Comparison of ENCODE assay signal across 34 cellular contexts in the genomic region with DNA sequence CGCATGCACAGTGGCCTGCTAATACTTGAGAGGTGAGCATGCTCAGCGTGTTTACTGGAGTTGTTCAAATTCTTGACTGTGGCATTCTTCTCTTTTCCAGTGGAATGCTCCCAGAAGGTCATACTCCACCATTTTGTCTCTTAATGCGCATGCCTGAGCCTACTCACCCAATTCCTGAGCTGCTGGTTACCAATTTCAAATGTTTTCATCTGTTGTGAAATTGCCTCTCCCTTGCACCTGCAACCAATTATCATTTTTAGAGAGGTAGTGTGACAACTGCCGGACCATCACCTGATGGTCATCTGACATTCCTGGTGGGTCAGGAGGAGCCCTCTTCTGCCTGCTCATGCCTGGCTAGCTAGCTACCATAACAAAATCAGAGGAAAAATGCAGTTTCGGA.
"Had no signal": no experiment of that assay in that cellular context is flagged by ENCODE, and none has a peak within 500 bp of the region (broad histone marks: within the 10 kb centered on the region; RNA-seq: fewer than 3 reads in every experiment).

No MANE protein-coding gene starts in this region.

- H3K27ac Mint-ChIP-seq: activated CD8-positive, alpha-beta memory T cell treated with anti-CD3 and anti-CD28 coated beads, Interleukin-2, amount 10 ng/mL, durations not matched to agents 7 days and 5 days; activated CD8-positive, alpha-beta T cell treated with anti-CD3 and anti-CD28 coated beads, Interleukin-2, amount 10 ng/mL, durations not matched to agents 7 days and 5 days; activated naive CD4-positive, alpha-beta T cell treated with anti-CD3 and anti-CD28 coated beads for 36 hours; activated naive CD4-positive, alpha-beta T cell treated with anti-CD3 and anti-CD28 coated beads, Interleukin-2, amount 50 U/mL, for 24 hours; activated naive CD8-positive, alpha-beta T cell treated with anti-CD3 and anti-CD28 coated beads for 36 hours; activated naive CD8-positive, alpha-beta T cell treated with anti-CD3 and anti-CD28 coated beads, Interleukin-2, amount 50 U/mL, for 24 hours; activated T-helper 1 cell treated with anti-CD3 and anti-CD28 coated beads, Interleukin-12 subunit alpha, Interleukin-12 subunit beta, Interleukin-2, Interleukin-4 antibody, amounts not matched to agents 30 ng/mL and 10 ng/mL and 1 ng/mL, durations not matched to agents 14 hours and 24 hours and 36 hours; activated T-helper 2 cell treated with anti-CD3 and anti-CD28 coated beads, Interferon-gamma antibody, Interleukin-2, Interleukin-4, amounts not matched to agents 10 μg/mL and 5 μg/mL and 100 μg/mL, durations not matched to agents 14 hours and 24 hours and 36 hours; effector memory CD8-positive, alpha-beta T cell; T-helper 17 cell; T-helper 2 cell treated with Interferon-gamma antibody and Interleukin-4, amounts not matched to agents 5 μg/mL and 100 μg/mL, for 36 hours had no signal

- ATAC-seq: activated CD8-positive, alpha-beta memory T cell treated with anti-CD3 and anti-CD28 coated beads, Interleukin-2, amount 10 ng/mL, durations not matched to agents 7 days and 5 days; activated CD8-positive, alpha-beta T cell treated with anti-CD3 and anti-CD28 coated beads, Interleukin-2, amount 10 ng/mL, durations not matched to agents 7 days and 5 days; activated naive CD8-positive, alpha-beta T cell treated with anti-CD3 and anti-CD28 coated beads, Interleukin-2, amount 50 U/mL, for 24 hours; effector memory CD8-positive, alpha-beta T cell; foreskin keratinocyte; gastrocnemius medialis; T-helper 17 cell had no signal

- DNase-seq: activated CD4-positive, alpha-beta T cell treated with anti-CD3 and anti-CD28 coated beads for 1 hour; activated CD4-positive, alpha-beta T cell treated with anti-CD3 and anti-CD28 coated beads for 4 hours; activated CD4-positive, alpha-beta T cell treated with anti-CD3 and anti-CD28 coated beads, Interleukin-2, amount 50 U/mL, for 1 hour; activated CD4-positive, alpha-beta T cell treated with anti-CD3 and anti-CD28 coated beads, Interleukin-2, amount 50 U/mL, for 48 hours; activated CD4-positive, CD25-positive, alpha-beta regulatory T cell; activated CD8-positive, alpha-beta memory T cell treated with anti-CD3 and anti-CD28 coated beads, Interleukin-2, amount 10 ng/mL, durations not matched to agents 7 days and 5 days; activated CD8-positive, alpha-beta memory T cell treated with anti-CD3 and anti-CD28 coated beads, Interleukin-2, amount 50 U/mL, for 4 hours; activated CD8-positive, alpha-beta T cell treated with anti-CD3 and anti-CD28 coated beads, Interleukin-2, amount 10 ng/mL, durations not matched to agents 7 days and 5 days; activated effector memory CD4-positive, alpha-beta T cell treated with anti-CD3 and anti-CD28 coated beads, Interleukin-2, amount 50 U/mL, for 16 hours; activated naive CD4-positive, alpha-beta T cell treated with anti-CD3 and anti-CD28 coated beads for 36 hours; activated naive CD8-positive, alpha-beta T cell treated with anti-CD3 and anti-CD28 coated beads for 36 hours; activated naive CD8-positive, alpha-beta T cell treated with anti-CD3 and anti-CD28 coated beads, Interleukin-2, amount 50 U/mL, for 24 hours; activated T-cell treated with anti-CD3 and anti-CD28 coated beads, Interleukin-2, amount 50 U/mL, for 1 hour; activated T-cell treated with anti-CD3 and anti-CD28 coated beads, Interleukin-2, amount 50 U/mL, for 48 hours; adrenal gland; amygdala; aorta; caudate nucleus; cortex of kidney; dermis blood vessel endothelial cell; effector CD4-positive, alpha-beta T cell; effector memory CD8-positive, alpha-beta T cell; erythroblast; foreskin keratinocyte; gastrocnemius medialis; glutamatergic neuron; T-helper 1 cell; T-helper 17 cell; T1000 had no signal

- FAIRE-seq: colon had no signal

- H3K9me3 Mint-ChIP-seq: activated naive CD4-positive, alpha-beta T cell treated with anti-CD3 and anti-CD28 coated beads for 36 hours; activated naive CD4-positive, alpha-beta T cell treated with anti-CD3 and anti-CD28 coated beads, Interleukin-2, amount 50 U/mL, for 24 hours; activated naive CD8-positive, alpha-beta T cell treated with anti-CD3 and anti-CD28 coated beads for 36 hours; activated naive CD8-positive, alpha-beta T cell treated with anti-CD3 and anti-CD28 coated beads, Interleukin-2, amount 50 U/mL, for 24 hours; activated T-helper 2 cell treated with anti-CD3 and anti-CD28 coated beads, Interferon-gamma antibody, Interleukin-2, Interleukin-4, amounts not matched to agents 10 μg/mL and 5 μg/mL and 100 μg/mL, durations not matched to agents 14 hours and 24 hours and 36 hours; effector memory CD8-positive, alpha-beta T cell; T-helper 2 cell treated with Interferon-gamma antibody and Interleukin-4, amounts not matched to agents 5 μg/mL and 100 μg/mL, for 36 hours had no signal

- H3K36me3 Mint-ChIP-seq: activated CD8-positive, alpha-beta memory T cell treated with anti-CD3 and anti-CD28 coated beads, Interleukin-2, amount 10 ng/mL, durations not matched to agents 7 days and 5 days; activated naive CD4-positive, alpha-beta T cell treated with anti-CD3 and anti-CD28 coated beads, Interleukin-2, amount 50 U/mL, for 24 hours; activated naive CD8-positive, alpha-beta T cell treated with anti-CD3 and anti-CD28 coated beads for 36 hours had no signal

- H3K4me1 Mint-ChIP-seq: activated CD8-positive, alpha-beta memory T cell treated with anti-CD3 and anti-CD28 coated beads, Interleukin-2, amount 10 ng/mL, durations not matched to agents 7 days and 5 days; activated naive CD4-positive, alpha-beta T cell treated with anti-CD3 and anti-CD28 coated beads, Interleukin-2, amount 50 U/mL, for 24 hours; activated naive CD8-positive, alpha-beta T cell treated with anti-CD3 and anti-CD28 coated beads for 36 hours; activated naive CD8-positive, alpha-beta T cell treated with anti-CD3 and anti-CD28 coated beads, Interleukin-2, amount 50 U/mL, for 24 hours; T-helper 17 cell had no signal

- H3K4me3 Mint-ChIP-seq: activated CD8-positive, alpha-beta memory T cell treated with anti-CD3 and anti-CD28 coated beads, Interleukin-2, amount 10 ng/mL, durations not matched to agents 7 days and 5 days; activated CD8-positive, alpha-beta T cell treated with anti-CD3 and anti-CD28 coated beads, Interleukin-2, amount 10 ng/mL, durations not matched to agents 7 days and 5 days; activated naive CD4-positive, alpha-beta T cell treated with anti-CD3 and anti-CD28 coated beads for 36 hours; activated naive CD4-positive, alpha-beta T cell treated with anti-CD3 and anti-CD28 coated beads, Interleukin-2, amount 50 U/mL, for 24 hours; activated naive CD8-positive, alpha-beta T cell treated with anti-CD3 and anti-CD28 coated beads for 36 hours; activated naive CD8-positive, alpha-beta T cell treated with anti-CD3 and anti-CD28 coated beads, Interleukin-2, amount 50 U/mL, for 24 hours; activated T-helper 1 cell treated with anti-CD3 and anti-CD28 coated beads, Interleukin-12 subunit alpha, Interleukin-12 subunit beta, Interleukin-2, Interleukin-4 antibody, amounts not matched to agents 30 ng/mL and 10 ng/mL and 1 ng/mL, durations not matched to agents 14 hours and 24 hours and 36 hours; effector memory CD8-positive, alpha-beta T cell; T-helper 17 cell; T-helper 2 cell treated with Interferon-gamma antibody and Interleukin-4, amounts not matched to agents 5 μg/mL and 100 μg/mL, for 36 hours had no signal
